In genomic region chr18:23690505-23691068, GRCh38 we compare ENCODE assay signal across 2 cellular contexts.
TF ChIP-seq lines count a peak whose summit lies in the region.

No MANE protein-coding gene starts in this region.

TF ChIP-seq in SK-N-SH, 30 proteins besides CTCF, POLR2A, EP300 and RAD21 (continued from another document):
- no peak for TF ChIP-seq EZH2phosphoT487 (IDR thresholded peaks at IDR 0.05; ENCODE audit: borderline replicate concordance, low read depth)
- TF ChIP-seq MXI1 (IDR thresholded peaks at IDR 0.05; ENCODE audit: low read depth, low read length): no peak
- TF ChIP-seq FOXJ3 (CRISPR knock-in tag; IDR thresholded peaks at IDR 0.05): no peak
- TF ChIP-seq, protein P1, sequence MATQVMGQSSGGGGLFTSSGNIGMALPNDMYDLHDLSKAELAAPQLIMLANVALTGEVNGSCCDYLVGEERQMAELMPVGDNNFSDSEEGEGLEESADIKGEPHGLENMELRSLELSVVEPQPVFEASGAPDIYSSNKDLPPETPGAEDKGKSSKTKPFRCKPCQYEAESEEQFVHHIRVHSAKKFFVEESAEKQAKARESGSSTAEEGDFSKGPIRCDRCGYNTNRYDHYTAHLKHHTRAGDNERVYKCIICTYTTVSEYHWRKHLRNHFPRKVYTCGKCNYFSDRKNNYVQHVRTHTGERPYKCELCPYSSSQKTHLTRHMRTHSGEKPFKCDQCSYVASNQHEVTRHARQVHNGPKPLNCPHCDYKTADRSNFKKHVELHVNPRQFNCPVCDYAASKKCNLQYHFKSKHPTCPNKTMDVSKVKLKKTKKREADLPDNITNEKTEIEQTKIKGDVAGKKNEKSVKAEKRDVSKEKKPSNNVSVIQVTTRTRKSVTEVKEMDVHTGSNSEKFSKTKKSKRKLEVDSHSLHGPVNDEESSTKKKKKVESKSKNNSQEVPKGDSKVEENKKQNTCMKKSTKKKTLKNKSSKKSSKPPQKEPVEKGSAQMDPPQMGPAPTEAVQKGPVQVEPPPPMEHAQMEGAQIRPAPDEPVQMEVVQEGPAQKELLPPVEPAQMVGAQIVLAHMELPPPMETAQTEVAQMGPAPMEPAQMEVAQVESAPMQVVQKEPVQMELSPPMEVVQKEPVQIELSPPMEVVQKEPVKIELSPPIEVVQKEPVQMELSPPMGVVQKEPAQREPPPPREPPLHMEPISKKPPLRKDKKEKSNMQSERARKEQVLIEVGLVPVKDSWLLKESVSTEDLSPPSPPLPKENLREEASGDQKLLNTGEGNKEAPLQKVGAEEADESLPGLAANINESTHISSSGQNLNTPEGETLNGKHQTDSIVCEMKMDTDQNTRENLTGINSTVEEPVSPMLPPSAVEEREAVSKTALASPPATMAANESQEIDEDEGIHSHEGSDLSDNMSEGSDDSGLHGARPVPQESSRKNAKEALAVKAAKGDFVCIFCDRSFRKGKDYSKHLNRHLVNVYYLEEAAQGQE (IDR thresholded peaks at IDR 0.05; ENCODE audit: low read depth, low read length): no peak
- no peak for TF ChIP-seq SIN3A (IDR thresholded peaks at IDR 0.05; ENCODE audit: borderline replicate concordance, low read depth, low read length)
- no peak for TF ChIP-seq SMC3 (IDR thresholded peaks at IDR 0.05; ENCODE audit: low read depth, low read length)
- TF ChIP-seq RFX5 (IDR thresholded peaks at IDR 0.05; ENCODE audit: low read length): no peak
- TF ChIP-seq RCOR1 (IDR thresholded peaks at IDR 0.05; ENCODE audit: low read length): no peak
- TF ChIP-seq MEF2A (IDR thresholded peaks at IDR 0.05; ENCODE audit: borderline replicate concordance, low read depth): no peak
- no peak for TF ChIP-seq NFIC (IDR thresholded peaks at IDR 0.05; ENCODE audit: borderline replicate concordance)

TF ChIP-seq in SK-N-SH treated with all-trans-retinoic acid at 6 μM for 48 hours, 23 proteins besides CTCF, POLR2A, EP300 and RAD21 (continued from another document):
- no peak for TF ChIP-seq CREB5 (CRISPR knock-in tag; IDR thresholded peaks at IDR 0.05; ENCODE audit: low read depth)
- TF ChIP-seq ZFP3 (CRISPR knock-in tag; IDR thresholded peaks at IDR 0.05): no peak
- TF ChIP-seq PPARA (CRISPR knock-in tag; IDR thresholded peaks at IDR 0.05; ENCODE audit: borderline replicate concordance): no peak
- no peak for TF ChIP-seq ZNF70 (CRISPR knock-in tag; IDR thresholded peaks at IDR 0.05)
- no peak for TF ChIP-seq ZC3H10 (CRISPR knock-in tag; IDR thresholded peaks at IDR 0.05)
- no peak for TF ChIP-seq ARNTL (CRISPR knock-in tag; IDR thresholded peaks at IDR 0.05; ENCODE audit: borderline replicate concordance, low read depth)
- TF ChIP-seq ISL1 (CRISPR knock-in tag; IDR thresholded peaks at IDR 0.05): no peak
- TF ChIP-seq, protein P2, sequence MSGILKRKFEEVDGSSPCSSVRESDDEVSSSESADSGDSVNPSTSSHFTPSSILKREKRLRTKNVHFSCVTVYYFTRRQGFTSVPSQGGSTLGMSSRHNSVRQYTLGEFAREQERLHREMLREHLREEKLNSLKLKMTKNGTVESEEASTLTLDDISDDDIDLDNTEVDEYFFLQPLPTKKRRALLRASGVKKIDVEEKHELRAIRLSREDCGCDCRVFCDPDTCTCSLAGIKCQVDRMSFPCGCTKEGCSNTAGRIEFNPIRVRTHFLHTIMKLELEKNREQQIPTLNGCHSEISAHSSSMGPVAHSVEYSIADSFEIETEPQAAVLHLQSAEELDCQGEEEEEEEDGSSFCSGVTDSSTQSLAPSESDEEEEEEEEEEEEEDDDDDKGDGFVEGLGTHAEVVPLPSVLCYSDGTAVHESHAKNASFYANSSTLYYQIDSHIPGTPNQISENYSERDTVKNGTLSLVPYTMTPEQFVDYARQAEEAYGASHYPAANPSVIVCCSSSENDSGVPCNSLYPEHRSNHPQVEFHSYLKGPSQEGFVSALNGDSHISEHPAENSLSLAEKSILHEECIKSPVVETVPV (CRISPR knock-in tag; IDR thresholded peaks at IDR 0.05): no peak
- no peak for TF ChIP-seq GLIS3 (CRISPR knock-in tag; IDR thresholded peaks at IDR 0.05)
- no peak for TF ChIP-seq PATZ1 (CRISPR knock-in tag; IDR thresholded peaks at IDR 0.05; ENCODE audit: borderline replicate concordance)
